In genomic region chr15:45921376-45921775, GRCh38 we compare ENCODE assay signal across 15 cellular contexts.
DNase-seq lines count a peak whose midpoint lies in the region; ATAC-seq and TF ChIP-seq lines count a peak whose summit lies in the region.
"Had no signal": no experiment of that assay in that cellular context is flagged by ENCODE, and none has a peak within 500 bp of the region (broad histone marks: within the 10 kb centered on the region; RNA-seq: fewer than 3 reads in every experiment).

No MANE protein-coding gene starts in this region.

- H2AFZ ChIP-seq in hepatocyte = peak overlapping the region; percentile 15

- no peak for TF ChIP-seq EP300 in stomach (IDR thresholded peaks at IDR 0.05)

- peak; percentile 22 for DNase-seq in LHCN-M2 (ENCODE audit: low read depth)
- peak; percentile 41 for DNase-seq in hepatocyte (ENCODE audit: low spot score)
- DNase-seq in stomach = peak; percentile 44
- no peak for DNase-seq in Ammon's horn (ENCODE audit: low spot score)
- DNase-seq in midbrain (lab: John Stamatoyannopoulos, UW) = no peak
- DNase-seq: activated CD4-positive, CD25-positive, alpha-beta regulatory T cell; activated CD8-positive, alpha-beta memory T cell treated with anti-CD3 and anti-CD28 coated beads, Interleukin-2, amount 10 ng/mL, durations not matched to agents 7 days and 5 days; caudate nucleus; CD4-positive, alpha-beta T cell; NCI-H2171 treated with DMSO at 0.1 percent for 48 hours; psoas muscle; stimulated activated CD4-positive, alpha-beta T cell treated with anti-CD3 and anti-CD28 coated beads, Interleukin-2, amount 100 ng/mL, for 24 hours had no signal

- no peaks in the 10 kb centered on the region for H3K9me2 ChIP-seq in hepatocyte (replicated peaks; ENCODE audit: insufficient read depth)

- H3K27me3 ChIP-seq in hepatocyte (no peaks in the 10 kb centered on the region), stomach (no peaks in the 10 kb centered on the region)

- H3K27ac ChIP-seq in VCaP = peak overlapping the region; percentile 59
- peak overlapping the region; percentile 25 for H3K27ac ChIP-seq in hepatocyte
- peak overlapping the region; percentile 5 to 80 (median 66) for H3K27ac ChIP-seq in stomach
- H3K27ac ChIP-seq: psoas muscle, thoracic aorta had no signal

- TF ChIP-seq CTCF in VCaP (conservative IDR thresholded peaks at IDR 0.05) = no peak
- no peak for TF ChIP-seq CTCF in hepatocyte (IDR thresholded peaks at IDR 0.05; ENCODE audit: poor library complexity)
- TF ChIP-seq CTCF in stomach (IDR thresholded peaks at IDR 0.05) = no peak

- H3K9me3 ChIP-seq in hepatocyte (ENCODE audit: low read depth) (no peaks in the 10 kb centered on the region), stomach (no peaks in the 10 kb centered on the region)
- H3K9me3 ChIP-seq: psoas muscle, thoracic aorta had no signal

- intact Hi-C loops in stomach (cut with DNase I; ENCODE audit: low total_unique reads) = no loop called here

- 34% methylated on average over 4 of the region's 4 CpGs for WGBS in hepatocyte (ENCODE audit: low lambda C conversion rate, missing lambda C conversion rate)
- 17 to 30% (median 21%) methylated on average over 4 of the region's 4 CpGs for WGBS in stomach, 5 donors

- TF ChIP-seq POLR2A in stomach (IDR thresholded peaks at IDR 0.05) = no peak

- H3K36me3 ChIP-seq in hepatocyte (replicated peaks; ENCODE audit: insufficient read depth, low read depth) (no peaks in the 10 kb centered on the region), stomach (no peaks in the 10 kb centered on the region)
- H3K36me3 ChIP-seq: thoracic aorta had no signal

- H4K20me1 ChIP-seq in hepatocyte (ENCODE audit: insufficient read depth, poor library complexity, severe bottlenecking) = no peaks in the 10 kb centered on the region

- no peak overlapping the region for H3K4me2 ChIP-seq in hepatocyte

- no peak for ATAC-seq in GM18909 (IDR thresholded peaks at IDR 0.05; ENCODE audit: poor library complexity, unreplicated experiment)
- ATAC-seq: activated CD8-positive, alpha-beta memory T cell treated with anti-CD3 and anti-CD28 coated beads, Interleukin-2, amount 10 ng/mL, durations not matched to agents 7 days and 5 days; psoas muscle had no signal

- H3K79me2 ChIP-seq in hepatocyte = no peaks in the 10 kb centered on the region

- peaks cover 10% of the 10 kb centered on the region for H3K4me1 ChIP-seq in hepatocyte (ENCODE audit: insufficient read depth)
- peaks cover 0 to 9% (median 7%) of the 10 kb centered on the region in 4 donors for H3K4me1 ChIP-seq in stomach
- H3K4me1 ChIP-seq: psoas muscle had no signal

- H3K4me3 ChIP-seq in hepatocyte (no peak overlapping the region), stomach (no peak overlapping the region)
- H3K4me3 ChIP-seq: psoas muscle, thoracic aorta had no signal

Comparison
In these comparisons a context has a peak if more than half of its experiments do, and no peak if none do; other contexts are left out.
1. DNase-seq: peak in LHCN-M2 (single experiment), hepatocyte (single experiment) and stomach (single experiment); none in Ammon's horn (single experiment) and midbrain (single experiment).
2. Peak in every context shown above with its lines, with median percentiles within 50 percentile points of each other: H3K27ac ChIP-seq.